Comparison of ENCODE assay signal across 1 cellular context in genomic region chr15:68524753-68525584, GRCh38.
TF ChIP-seq lines count a peak whose summit lies in the region.

No MANE protein-coding gene starts in this region.

TF ChIP-seq in SK-N-SH, 30 proteins besides CTCF, POLR2A, EP300 and RAD21 (continued from another document):
- TF ChIP-seq, protein P1, sequence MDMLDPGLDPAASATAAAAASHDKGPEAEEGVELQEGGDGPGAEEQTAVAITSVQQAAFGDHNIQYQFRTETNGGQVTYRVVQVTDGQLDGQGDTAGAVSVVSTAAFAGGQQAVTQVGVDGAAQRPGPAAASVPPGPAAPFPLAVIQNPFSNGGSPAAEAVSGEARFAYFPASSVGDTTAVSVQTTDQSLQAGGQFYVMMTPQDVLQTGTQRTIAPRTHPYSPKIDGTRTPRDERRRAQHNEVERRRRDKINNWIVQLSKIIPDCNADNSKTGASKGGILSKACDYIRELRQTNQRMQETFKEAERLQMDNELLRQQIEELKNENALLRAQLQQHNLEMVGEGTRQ (IDR thresholded peaks at IDR 0.05; ENCODE audit: borderline replicate concordance, low read depth, low read length) = no peak
- TF ChIP-seq FOXM1 (IDR thresholded peaks at IDR 0.05; ENCODE audit: low read depth) (no peak), TEAD4 (IDR thresholded peaks at IDR 0.05; ENCODE audit: borderline replicate concordance, insufficient read depth) (peak; percentile 72; the same call in 1 of the 2 replicates), FOXJ3 (CRISPR knock-in tag; IDR thresholded peaks at IDR 0.05) (no peak), MEF2A (IDR thresholded peaks at IDR 0.05; ENCODE audit: borderline replicate concordance, low read depth) (no peak)
- TF ChIP-seq, protein P2, sequence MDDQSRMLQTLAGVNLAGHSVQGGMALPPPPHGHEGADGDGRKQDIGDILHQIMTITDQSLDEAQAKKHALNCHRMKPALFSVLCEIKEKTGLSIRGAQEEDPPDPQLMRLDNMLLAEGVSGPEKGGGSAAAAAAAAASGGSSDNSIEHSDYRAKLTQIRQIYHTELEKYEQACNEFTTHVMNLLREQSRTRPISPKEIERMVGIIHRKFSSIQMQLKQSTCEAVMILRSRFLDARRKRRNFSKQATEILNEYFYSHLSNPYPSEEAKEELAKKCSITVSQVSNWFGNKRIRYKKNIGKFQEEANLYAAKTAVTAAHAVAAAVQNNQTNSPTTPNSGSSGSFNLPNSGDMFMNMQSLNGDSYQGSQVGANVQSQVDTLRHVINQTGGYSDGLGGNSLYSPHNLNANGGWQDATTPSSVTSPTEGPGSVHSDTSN (IDR thresholded peaks at IDR 0.05) = peak; percentile 80
